In genomic region chr12:138898-139534, GRCh38 we compare ENCODE assay signal across 8 cellular contexts.
DNase-seq lines count a peak whose midpoint lies in the region; ATAC-seq and TF ChIP-seq lines count a peak whose summit lies in the region.

No MANE protein-coding gene starts in this region.

- TF ChIP-seq CTCF in HEK293 (tag by site-specific recombination; IDR thresholded peaks at IDR 0.05) (no peak), MM.1S (IDR thresholded peaks at IDR 0.05; ENCODE audit: low read length) (no peak)

- H3K4me1 ChIP-seq in HEK293 (ENCODE audit: control insufficient read depth, insufficient read depth, low read length) (peaks cover 4% of the 10 kb centered on the region), MM.1S (ENCODE audit: low read length) (peaks cover 3% of the 10 kb centered on the region; the same call in 1 of the 2 replicates)

- H3K4me1 Mint-ChIP-seq in activated naive CD8-positive, alpha-beta T cell (ENCODE audit: low read depth), result peaks cover 15% of the 10 kb centered on the region
- H3K4me1 Mint-ChIP-seq in immature natural killer cell, result peaks cover 0 to 13% of the 10 kb centered on the region in 2 donors

- H3K9me3 ChIP-seq in HEK293 (ENCODE audit: control insufficient read depth, insufficient read depth, low read depth, low read length) (no peaks in the 10 kb centered on the region), MM.1S (replicated peaks; ENCODE audit: insufficient read depth, low read length) (no peaks in the 10 kb centered on the region)

- CTCF ChIA-PET in HEK293 (lab: Yijun Ruan, JAX), result no interaction called here

- peaks cover 43% of the 10 kb centered on the region for H3K27me3 ChIP-seq in MM.1S (replicated peaks; ENCODE audit: insufficient read depth, low read length)

- no peaks in the 10 kb centered on the region for H3F3A ChIP-seq in MM.1S (ENCODE audit: insufficient read depth, low read length)

- peaks cover 3% of the 10 kb centered on the region for H3K27me3 Mint-ChIP-seq in activated naive CD8-positive, alpha-beta T cell
- H3K27me3 Mint-ChIP-seq in immature natural killer cell (ENCODE audit: low read depth in 3 of 3), result peaks cover 4 to 7% (median 7%) of the 10 kb centered on the region in 3 donors

- H3K36me3 ChIP-seq in HEK293 (ENCODE audit: control insufficient read depth in 2 of 2, insufficient read depth in 1 of 2, low read length in 2 of 2), result no peaks in the 10 kb centered on the region
- no peaks in the 10 kb centered on the region for H3K36me3 ChIP-seq in MM.1S (replicated peaks; ENCODE audit: insufficient read depth, low read length)

- DNase-seq in immature natural killer cell (peak in 1 of 3 donors; percentile 25), MM.1S (no peak), hippocampal formation (lab: John Stamatoyannopoulos, UW) (no peak)
- DNase-seq in stimulated activated CD4-positive, alpha-beta T cell treated with anti-CD3 and anti-CD28 coated beads, Interleukin-2, amount 100 ng/mL, for 48 hours, result peak; percentile 10 to 33

- no peak overlapping the region for H2AFZ ChIP-seq in MM.1S (ENCODE audit: low read length)

- H3K36me3 Mint-ChIP-seq in activated naive CD8-positive, alpha-beta T cell, result no peaks in the 10 kb centered on the region
- H3K36me3 Mint-ChIP-seq in immature natural killer cell, result no peaks in the 10 kb centered on the region

- H3K9ac ChIP-seq in MM.1S (ENCODE audit: low read length), result no peak overlapping the region

- POLR2A ChIA-PET in HEK293 (lab: Yijun Ruan, JAX), result no interaction called here

- peak overlapping the region; percentile 81 for H3K4me3 Mint-ChIP-seq in activated naive CD8-positive, alpha-beta T cell
- peak overlapping the region in 3 of 5 donors; percentile 81 to 84 (median 82) for H3K4me3 Mint-ChIP-seq in immature natural killer cell

- no peak overlapping the region for H3K4me2 ChIP-seq in MM.1S (ENCODE audit: low read depth, low read length)

- H4K20me1 ChIP-seq in MM.1S (ENCODE audit: insufficient read depth, low read length), result no peaks in the 10 kb centered on the region

- no peak overlapping the region for H3K27ac ChIP-seq in HEK293 (ENCODE audit: extremely low read depth, low read depth, low read length)
- no peak overlapping the region for H3K27ac ChIP-seq in MM.1S (ENCODE audit: low read length)

- no peaks in the 10 kb centered on the region for H3K9me3 Mint-ChIP-seq in activated naive CD8-positive, alpha-beta T cell (ENCODE audit: low read depth)
- H3K9me3 Mint-ChIP-seq in immature natural killer cell, result no peaks in the 10 kb centered on the region

- no peaks in the 10 kb centered on the region for H3K79me2 ChIP-seq in MM.1S (ENCODE audit: low read length)

- H3K27ac Mint-ChIP-seq in activated naive CD8-positive, alpha-beta T cell, result peak overlapping the region; percentile 34
- peak overlapping the region in 1 of 6 donors; percentile 64 for H3K27ac Mint-ChIP-seq in immature natural killer cell

- H3K9me2 ChIP-seq in MM.1S (replicated peaks; ENCODE audit: insufficient read depth, low read length), result no peaks in the 10 kb centered on the region

- no peak for ATAC-seq in HG02970 (IDR thresholded peaks at IDR 0.05; ENCODE audit: low FRiP score, unreplicated experiment)
- ATAC-seq in GM19463 (IDR thresholded peaks at IDR 0.05; ENCODE audit: unreplicated experiment), result no peak

- H3K4me3 ChIP-seq in HEK293 (ENCODE audit: low read depth, low read length) (no peak overlapping the region), MM.1S (ENCODE audit: low read length) (no peak overlapping the region)

TF ChIP-seq in HEK293, 187 proteins besides CTCF, POLR2A, EP300 and RAD21:
- TF ChIP-seq, protein P1, sequence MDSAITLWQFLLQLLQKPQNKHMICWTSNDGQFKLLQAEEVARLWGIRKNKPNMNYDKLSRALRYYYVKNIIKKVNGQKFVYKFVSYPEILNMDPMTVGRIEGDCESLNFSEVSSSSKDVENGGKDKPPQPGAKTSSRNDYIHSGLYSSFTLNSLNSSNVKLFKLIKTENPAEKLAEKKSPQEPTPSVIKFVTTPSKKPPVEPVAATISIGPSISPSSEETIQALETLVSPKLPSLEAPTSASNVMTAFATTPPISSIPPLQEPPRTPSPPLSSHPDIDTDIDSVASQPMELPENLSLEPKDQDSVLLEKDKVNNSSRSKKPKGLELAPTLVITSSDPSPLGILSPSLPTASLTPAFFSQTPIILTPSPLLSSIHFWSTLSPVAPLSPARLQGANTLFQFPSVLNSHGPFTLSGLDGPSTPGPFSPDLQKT (IDR thresholded peaks at IDR 0.05; ENCODE audit: borderline replicate concordance, low read depth, low read length), result no peak
- TF ChIP-seq BCL11A (tag by site-specific recombination; IDR thresholded peaks at IDR 0.05; ENCODE audit: low read depth), result no peak
- TF ChIP-seq ZNF138 (tag by site-specific recombination; IDR thresholded peaks at IDR 0.05; ENCODE audit: borderline replicate concordance), result no peak
- TF ChIP-seq ZNF121 (tag by site-specific recombination; IDR thresholded peaks at IDR 0.05), result no peak
- TF ChIP-seq ZBTB26 (tag by site-specific recombination; optimal IDR thresholded peaks at IDR 0.05), result no peak
- TF ChIP-seq, protein P2, sequence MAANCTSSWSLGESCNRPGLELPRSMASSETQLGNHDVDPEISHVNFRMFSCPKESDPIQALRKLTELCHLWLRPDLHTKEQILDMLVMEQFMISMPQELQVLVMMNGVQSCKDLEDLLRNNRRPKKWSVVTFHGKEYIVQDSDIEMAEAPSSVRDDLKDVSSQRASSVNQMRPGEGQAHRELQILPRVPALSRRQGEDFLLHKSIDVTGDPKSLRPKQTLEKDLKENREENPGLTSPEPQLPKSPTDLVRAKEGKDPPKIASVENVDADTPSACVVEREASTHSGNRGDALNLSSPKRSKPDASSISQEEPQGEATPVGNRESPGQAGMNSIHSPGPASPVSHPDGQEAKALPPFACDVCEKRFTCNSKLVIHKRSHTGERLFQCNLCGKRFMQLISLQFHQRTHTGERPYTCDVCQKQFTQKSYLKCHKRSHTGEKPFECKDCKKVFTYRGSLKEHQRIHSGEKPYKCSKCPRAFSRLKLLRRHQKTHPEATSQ (tag by site-specific recombination; IDR thresholded peaks at IDR 0.05), result no peak
- no peak for TF ChIP-seq ZNF2 (tag by site-specific recombination; IDR thresholded peaks at IDR 0.05)
- no peak for TF ChIP-seq ZBTB48 (tag by site-specific recombination; IDR thresholded peaks at IDR 0.05)
- no peak for TF ChIP-seq ZNF133 (tag by site-specific recombination; IDR thresholded peaks at IDR 0.05)
- TF ChIP-seq ZBTB8A (tag by site-specific recombination; IDR thresholded peaks at IDR 0.05), result no peak
- no peak for TF ChIP-seq YY1 (tag by site-specific recombination; IDR thresholded peaks at IDR 0.05)
- peak; percentile 84 for TF ChIP-seq ZFHX2 (tag by site-specific recombination; conservative IDR thresholded peaks at IDR 0.05)
- no peak for TF ChIP-seq ZNF292 (tag by site-specific recombination; IDR thresholded peaks at IDR 0.05; ENCODE audit: borderline replicate concordance, low read depth)
- no peak for TF ChIP-seq ZNF223 (tag by site-specific recombination; IDR thresholded peaks at IDR 0.05)
- no peak for TF ChIP-seq GLIS1 (tag by site-specific recombination; IDR thresholded peaks at IDR 0.05)
- TF ChIP-seq EGR2 (tag by site-specific recombination; IDR thresholded peaks at IDR 0.05; ENCODE audit: low read depth), result peak; percentile 68
TF ChIP-seq in HEK293: peak in this region for 2.

Comparison
In these comparisons a context has a peak if more than half of its experiments do, and no peak if none do; other contexts are left out.
1. DNase-seq: peak in stimulated activated CD4-positive, alpha-beta T cell treated with anti-CD3 and anti-CD28 coated beads, Interleukin-2, amount 100 ng/mL, for 48 hours (2 of 2); none in MM.1S (single experiment) and hippocampal formation (0 of 2).